In genomic region chr6:52694404-52694803, GRCh38 we compare ENCODE assay signal across 34 cellular contexts. TPM values are rescaled to one million over a fixed set of nuclear protein-coding genes. Genes with fewer than 3 reads are reported as not detected.
DNase-seq lines count a peak whose midpoint lies in the region; ATAC-seq, FAIRE-seq and TF ChIP-seq lines count a peak whose summit lies in the region.
"Had no signal": no experiment of that assay in that cellular context is flagged by ENCODE, and none has a peak within 500 bp of the region (broad histone marks: within the 10 kb centered on the region; RNA-seq: fewer than 3 reads in every experiment).

No MANE protein-coding gene starts in this region.

- no peaks in the 10 kb centered on the region for H3F3A ChIP-seq in GM23338 (replicated peaks; ENCODE audit: low read depth)

- H3K4me1 ChIP-seq in HepG2 (ENCODE audit: insufficient read depth, low read length) (peaks cover 8% of the 10 kb centered on the region), right lobe of liver (peaks cover 0 to 21% (median 4%) of the 10 kb centered on the region in 4 donors), GM23338 (ENCODE audit: insufficient read depth) (no peaks in the 10 kb centered on the region)
- H3K4me1 ChIP-seq: A549; BE2C; BLaER1; BLaER1 treated with 17β-estradiol and CSF1 and Interleukin-3, amounts not matched to agents 10 nM and 100 nM; Caco-2 had no signal

- H3K27ac ChIP-seq in HepG2 (ENCODE audit: extremely low read length, insufficient read depth, low read length) (no peak overlapping the region), right lobe of liver (no peak overlapping the region), GM23338 (ENCODE audit: low read depth) (no peak overlapping the region)
- H3K27ac ChIP-seq: 22Rv1; A549; BLaER1; BLaER1 treated with 17β-estradiol and CSF1 and Interleukin-3, amounts not matched to agents 10 nM and 100 nM; C4-2B had no signal

- H2AFZ ChIP-seq in HepG2 (ENCODE audit: low read length) (no peak overlapping the region), GM23338 (no peak overlapping the region)

- H4K20me1 ChIP-seq in HepG2 (ENCODE audit: insufficient read depth, low read length) (no peaks in the 10 kb centered on the region), GM23338 (replicated peaks; ENCODE audit: insufficient read depth) (no peaks in the 10 kb centered on the region)
- H4K20me1 ChIP-seq: BLaER1; BLaER1 treated with 17β-estradiol and CSF1 and Interleukin-3, amounts not matched to agents 10 nM and 100 nM had no signal

- TF ChIP-seq RAD21 in HepG2 (CRISPR knock-in tag; IDR thresholded peaks at IDR 0.05), result no peak

- TF ChIP-seq EP300 in HepG2 (IDR thresholded peaks at IDR 0.05; ENCODE audit: low read depth in 2 of 2, low read length in 2 of 2), result no peak
- no peak for TF ChIP-seq EP300 in HepG2 (CRISPR knock-in tag; IDR thresholded peaks at IDR 0.05; ENCODE audit: borderline replicate concordance)

- H3K27me3 Mint-ChIP-seq in GM23338 (ENCODE audit: insufficient read depth, low read depth, poor library complexity) (no peaks in the 10 kb centered on the region), natural killer cell (ENCODE audit: low read depth in 2 of 2) (peaks cover 9 to 12% of the 10 kb centered on the region in 2 donors), CD14-positive monocyte (ENCODE audit: low read depth in 3 of 3) (peaks cover 64 to 84% (median 70%) of the 10 kb centered on the region in 3 donors)

- no TSS peak for BruUV-seq in HepG2 (replicated peaks; lab: Mats Ljungman, UMichigan)

- 94% methylated on average over 2 of the region's 2 CpGs for WGBS in HepG2 (ENCODE audit: low lambda C conversion rate)
- 93% methylated on average over 2 of the region's 2 CpGs for WGBS in right lobe of liver (ENCODE audit: insufficient coverage, low coverage, low lambda C conversion rate, missing lambda C conversion rate)

- H3K9me3 Mint-ChIP-seq in GM23338 (no peaks in the 10 kb centered on the region), natural killer cell (no peaks in the 10 kb centered on the region), CD14-positive monocyte (peaks cover 0 to 6% (median 3%) of the 10 kb centered on the region in 7 donors)
- H3K9me3 Mint-ChIP-seq: CD4-positive, alpha-beta T cell; CD4-positive, CD25-positive, alpha-beta regulatory T cell; CD8-positive, alpha-beta memory T cell; CD8-positive, alpha-beta T cell had no signal

- H3K9ac ChIP-seq in HepG2 (ENCODE audit: insufficient read depth, low read depth, low read length), result no peak overlapping the region
- H3K9ac ChIP-seq: BLaER1; BLaER1 treated with 17β-estradiol and CSF1 and Interleukin-3, amounts not matched to agents 10 nM and 100 nM had no signal

- H3K36me3 ChIP-seq in HepG2 (replicated peaks in 1 of 2; ENCODE audit: control insufficient read depth in 1 of 2, insufficient read depth in 2 of 2, low read length in 2 of 2) (no peaks in the 10 kb centered on the region), right lobe of liver (no peaks in the 10 kb centered on the region), GM23338 (ENCODE audit: insufficient read depth) (no peaks in the 10 kb centered on the region), bronchial epithelial cell (ENCODE audit: control insufficient read depth, insufficient read depth, low read length) (no peaks in the 10 kb centered on the region)
- H3K36me3 ChIP-seq: BE2C; BLaER1; BLaER1 treated with 17β-estradiol and CSF1 and Interleukin-3, amounts not matched to agents 10 nM and 100 nM had no signal

- H3K79me2 ChIP-seq in HepG2 (ENCODE audit: insufficient read depth, low read length), result no peaks in the 10 kb centered on the region
- no peaks in the 10 kb centered on the region for H3K79me2 ChIP-seq in GM23338 (replicated peaks; ENCODE audit: insufficient read depth)

- H3K4me1 Mint-ChIP-seq in GM23338, result peaks cover 12% of the 10 kb centered on the region
- H3K4me1 Mint-ChIP-seq in natural killer cell, result no peaks in the 10 kb centered on the region
- no peaks in the 10 kb centered on the region for H3K4me1 Mint-ChIP-seq in CD14-positive monocyte
- H3K4me1 Mint-ChIP-seq: B cell; CD4-positive, alpha-beta memory T cell; CD4-positive, CD25-positive, alpha-beta regulatory T cell; CD8-positive, alpha-beta memory T cell had no signal

- H3K36me3 Mint-ChIP-seq in GM23338 (ENCODE audit: low read depth), result no peaks in the 10 kb centered on the region
- H3K36me3 Mint-ChIP-seq in natural killer cell, result no peaks in the 10 kb centered on the region
- H3K36me3 Mint-ChIP-seq in CD14-positive monocyte, result no peaks in the 10 kb centered on the region
- H3K36me3 Mint-ChIP-seq: CD8-positive, alpha-beta memory T cell; CD8-positive, alpha-beta T cell had no signal

- no peak for ATAC-seq in HepG2
- no peak for ATAC-seq in right lobe of liver
- no peak for ATAC-seq in GM23338
- ATAC-seq in natural killer cell, result no peak
- ATAC-seq: A549; CD8-positive, alpha-beta T cell had no signal

- peaks cover 6% of the 10 kb centered on the region; the same call in 1 of the 2 replicates for H3K9me3 ChIP-seq in HepG2 (ENCODE audit: low read length)
- H3K9me3 ChIP-seq in right lobe of liver, result no peaks in the 10 kb centered on the region
- H3K9me3 ChIP-seq: A549, BE2C had no signal

- TF ChIP-seq POLR2A in HepG2 (IDR thresholded peaks at IDR 0.05; ENCODE audit: insufficient read depth in 1 of 2, low read depth in 2 of 2, low read length in 2 of 2) (no peak), right lobe of liver (IDR thresholded peaks at IDR 0.05) (no peak)

- intact Hi-C loops in HepG2 (cut with micrococcal nuclease; ENCODE audit: unreplicated experiment), result no loop called here
- intact Hi-C loops in right lobe of liver (cut with DNase I), result no loop called here
- intact Hi-C loops in natural killer cell (cut with micrococcal nuclease), result no loop called here
- intact Hi-C loops in CD14-positive monocyte (cut with micrococcal nuclease), result no loop called here

- H3K4me3 Mint-ChIP-seq in GM23338 (no peak overlapping the region), natural killer cell (no peak overlapping the region), CD14-positive monocyte (peak overlapping the region in 1 of 2 donors; percentile 36)
- H3K4me3 Mint-ChIP-seq: B cell; CD4-positive, alpha-beta memory T cell; CD4-positive, alpha-beta T cell; CD4-positive, CD25-positive, alpha-beta regulatory T cell; CD8-positive, alpha-beta memory T cell; CD8-positive, alpha-beta T cell had no signal

- DNase-seq in HepG2 (ENCODE audit: low spot score) (no peak), right lobe of liver (no peak), GM23338 (ENCODE audit: low spot score) (no peak), bronchial epithelial cell (ENCODE audit: low read depth) (no peak), natural killer cell (no peak), CD14-positive monocyte (ENCODE audit: low spot score) (no peak)
- DNase-seq: 8988T; ACHN; AML-193; BE2C; C1 segment of cervical spinal cord; Caco-2; Calu3; CD4-positive, alpha-beta memory T cell; CD4-positive, alpha-beta T cell; CD4-positive, CD25-positive, alpha-beta regulatory T cell; CD8-positive, alpha-beta memory T cell; CD8-positive, alpha-beta T cell; COR-L47; DMS 273 treated with DMSO at 0.1 percent for 48 hours; DMS153; DMS53; DMS79; DMS79 treated with DMSO at 0.1 percent for 48 hours; DND-41; EL had no signal

- in situ Hi-C loops in HepG2 (cut with HindIII; ENCODE audit: extremely low pct_ligation_motif_present, low pct_unique_long_range_greater_than_20kb), result no loop called here

- TF ChIP-seq CTCF in HepG2 (CRISPR knock-in tag; IDR thresholded peaks at IDR 0.05) (no peak), right lobe of liver (IDR thresholded peaks at IDR 0.05) (no peak), GM23338 (conservative IDR thresholded peaks at IDR 0.05; ENCODE audit: low read depth in 2 of 2) (no peak), bronchial epithelial cell (IDR thresholded peaks at IDR 0.05; ENCODE audit: insufficient read depth, low read length, severe bottlenecking) (no peak), natural killer cell (IDR thresholded peaks at IDR 0.05) (no peak), CD14-positive monocyte (IDR thresholded peaks at IDR 0.05) (no peak)

- H3K9me2 ChIP-seq in GM23338 (ENCODE audit: insufficient read depth), result 0 out of 2 replicates have a peak, but pooled peaks cover 3% of the 10 kb centered on the region

- FAIRE-seq in HepG2 (lab: Jason Lieb, UNC) (no peak), bronchial epithelial cell (lab: Jason Lieb, UNC) (peak; percentile 85)
- FAIRE-seq: A204.1, A549, D721Med had no signal

- no peaks in the 10 kb centered on the region for H3K27me3 ChIP-seq in HepG2 (ENCODE audit: control insufficient read depth in 1 of 2, insufficient read depth in 2 of 2, low read length in 2 of 2)
- no peaks in the 10 kb centered on the region for H3K27me3 ChIP-seq in right lobe of liver
- H3K27me3 ChIP-seq in GM23338 (ENCODE audit: insufficient read depth), result no peaks in the 10 kb centered on the region
- H3K27me3 ChIP-seq in bronchial epithelial cell (ENCODE audit: control insufficient read depth, insufficient read depth, low read length), result no peaks in the 10 kb centered on the region
- H3K27me3 ChIP-seq: BE2C, BLaER1 had no signal

- H3K4me3 ChIP-seq in HepG2 (replicated peaks in 1 of 3; ENCODE audit: insufficient read depth in 1 of 3, low read depth in 2 of 3, low read length in 3 of 3), result no peak overlapping the region
- no peak overlapping the region for H3K4me3 ChIP-seq in right lobe of liver
- no peak overlapping the region for H3K4me3 ChIP-seq in GM23338
- no peak overlapping the region for H3K4me3 ChIP-seq in bronchial epithelial cell (ENCODE audit: low read depth, low read length)
- H3K4me3 ChIP-seq: A549; BLaER1; BLaER1 treated with 17β-estradiol and CSF1 and Interleukin-3, amounts not matched to agents 10 nM and 100 nM had no signal

- POLR2A ChIA-PET in HepG2 (lab: Yijun Ruan, JAX), result no interaction called here

- no peak overlapping the region for H3K4me2 ChIP-seq in HepG2 (ENCODE audit: low read depth, low read length)
- H3K4me2 ChIP-seq in GM23338, result no peak overlapping the region
- H3K4me2 ChIP-seq: A549; BLaER1; BLaER1 treated with 17β-estradiol and CSF1 and Interleukin-3, amounts not matched to agents 10 nM and 100 nM had no signal

- CTCF ChIA-PET in HepG2 (lab: Yijun Ruan, JAX; ENCODE audit: low intra/inter-chr PET ratio, low total read pairs), result no interaction called here

- H3K27ac Mint-ChIP-seq in GM23338, result no peak overlapping the region
- H3K27ac Mint-ChIP-seq in natural killer cell, result no peak overlapping the region
- no peak overlapping the region for H3K27ac Mint-ChIP-seq in CD14-positive monocyte
- H3K27ac Mint-ChIP-seq: B cell; CD4-positive, alpha-beta memory T cell; CD4-positive, alpha-beta T cell; CD4-positive, CD25-positive, alpha-beta regulatory T cell; CD8-positive, alpha-beta memory T cell; CD8-positive, alpha-beta T cell had no signal

RNA-seq across cellular contexts. Expression of gene TMEM14A, which starts 23.5 kb away (rescaled TPM):
- 73.7 and 78.0 TPM in 2 replicates for total RNA-seq in HepG2 (2016; rRNA removed; fragmentation: Illumina TruSeq; extraction: Trizol)
- 23.2 and 27.5 TPM in 2 replicates for total RNA-seq in HepG2 (2016; cell fraction: cytosol; rRNA removed; fragmentation: Illumina TruSeq; extraction: Trizol; ENCODE audit: low read depth)
- 70.9 and 77.3 TPM in 2 replicates for total RNA-seq in HepG2 (2016; cell fraction: insoluble cytoplasmic fraction; rRNA removed; fragmentation: Illumina TruSeq; extraction: Trizol)
- 39.5 and 43.5 TPM in 2 replicates for total RNA-seq in HepG2 (2016; cell fraction: membrane; rRNA removed; fragmentation: Illumina TruSeq; extraction: Trizol)
- total RNA-seq in HepG2 (2016; cell fraction: nucleus; rRNA removed; fragmentation: Illumina TruSeq; extraction: Trizol), result 44.6 and 52.8 TPM in 2 replicates
- 18.2 and 24.6 TPM in 2 replicates for polyA plus RNA-seq in HepG2 (2011; rRNA removed)
- polyA plus RNA-seq in HepG2 (2011; cell fraction: cytosol; rRNA removed), result 19.6 and 31.0 TPM in 2 replicates
- polyA plus RNA-seq in HepG2 (2011; cell fraction: nucleus; rRNA removed), result 7.1 and 9.9 TPM in 2 replicates
- polyA plus RNA-seq in HepG2 (2012), result 18.4 and 26.2 TPM in 2 replicates
- 23.3 and 32.1 TPM in 2 replicates for polyA plus RNA-seq in HepG2 (2016; cell fraction: cytosol; fragmentation: Illumina TruSeq; extraction: Trizol; ENCODE audit: low read depth)
- polyA plus RNA-seq in HepG2 (2016; cell fraction: insoluble cytoplasmic fraction; fragmentation: Illumina TruSeq; extraction: Trizol; ENCODE audit: low read depth), result 85.0 and 85.6 TPM in 2 replicates
- polyA plus RNA-seq in HepG2 (2016; cell fraction: membrane; fragmentation: Illumina TruSeq; extraction: Trizol; ENCODE audit: low read depth), result 39.5 and 42.3 TPM in 2 replicates
- polyA plus RNA-seq in HepG2 (2016; cell fraction: nucleus; fragmentation: Illumina TruSeq; extraction: Trizol; ENCODE audit: insufficient read depth, low read depth), result 84.3 and 97.3 TPM in 2 replicates
- polyA minus RNA-seq in HepG2 (2011; rRNA and poly(A)+ RNA removed; ENCODE audit: low replicate concordance), result 4.1 and 10.8 TPM in 2 replicates
- polyA minus RNA-seq in HepG2 (2011; cell fraction: cytosol; rRNA and poly(A)+ RNA removed), result 4.7 and 5.7 TPM in 2 replicates
- 3.7 and 4.6 TPM in 2 replicates for polyA minus RNA-seq in HepG2 (2011; cell fraction: nucleus; rRNA and poly(A)+ RNA removed)
- total RNA-seq in right lobe of liver, result 10 to 100 TPM; 20.7 to 41.2 (median 33.3) TPM
- total RNA-seq in GM23338 (2014; rRNA removed; shearing (Covaris generic)), result 13.9 and 19.8 TPM in 2 replicates
- 36.0 and 39.3 TPM in 2 replicates for polyA plus RNA-seq in GM23338 (2016; fragmentation: Nextera tagmentation; extraction: Ambion mirVana)
- 20.1 and 22.6 TPM in 2 replicates for total RNA-seq in bronchial epithelial cell
- 1 to 10 TPM; 4.8 to 5.6 (median 5.3) TPM for total RNA-seq in natural killer cell
- under 1 TPM; 0.20 to 0.23 TPM for polyA plus RNA-seq in CD14-positive monocyte
